10 cellular contexts compared by ENCODE assay signal in the genomic region with DNA sequence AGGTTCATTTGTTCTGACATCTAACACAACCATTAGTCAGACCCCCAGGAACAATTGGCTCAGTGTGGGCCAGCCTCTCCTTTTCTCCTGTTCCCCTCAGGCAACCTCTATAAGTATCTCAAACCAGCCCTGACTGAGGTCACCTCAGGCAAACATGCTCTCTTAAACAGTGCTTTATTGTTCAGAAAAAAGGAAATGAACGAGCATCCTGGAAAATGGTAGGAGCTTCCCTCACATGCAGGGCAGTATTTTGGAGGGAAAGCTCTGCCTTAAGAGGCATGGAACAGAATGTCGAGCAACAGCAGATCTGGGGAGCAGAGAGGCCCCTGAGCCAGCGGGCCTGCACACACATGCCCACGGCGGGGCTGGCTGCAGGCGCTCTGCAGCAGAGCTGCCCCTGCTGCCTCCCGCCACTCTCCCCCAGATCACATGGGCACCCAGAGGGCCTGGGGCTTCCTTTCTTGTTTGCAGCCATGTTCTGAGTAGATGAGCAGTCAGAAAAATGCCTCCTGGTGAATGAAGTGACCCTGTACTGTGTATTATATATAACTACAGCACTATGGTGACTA. TPM values are rescaled to one million over a fixed set of nuclear protein-coding genes. Genes with fewer than 3 reads are reported as not detected.
DNase-seq lines count a peak whose midpoint lies in the region; ATAC-seq, FAIRE-seq and TF ChIP-seq lines count a peak whose summit lies in the region.
"Had no signal": no experiment of that assay in that cellular context is flagged by ENCODE, and none has a peak within 500 bp of the region (broad histone marks: within the 10 kb centered on the region; RNA-seq: fewer than 3 reads in every experiment).

No MANE protein-coding gene starts in this region.

- peaks cover 6% of the 10 kb centered on the region for H3F3A ChIP-seq in SK-N-SH (replicated peaks; ENCODE audit: insufficient read depth)

- peaks cover 10 to 17% of the 10 kb centered on the region in 2 experiments; a peak in 3 of 4 replicates for H3K4me1 ChIP-seq in SK-N-SH (ENCODE audit: control insufficient read depth in 1 of 2, insufficient read depth in 2 of 2, low read depth in 1 of 2, low read length in 1 of 2)
- peaks cover 38% of the 10 kb centered on the region for H3K4me1 ChIP-seq in left ventricle myocardium inferior
- peaks cover 0 to 2% of the 10 kb centered on the region in 2 donors for H3K4me1 ChIP-seq in aorta (ENCODE audit: control insufficient read depth in 1 of 2, insufficient read depth in 2 of 2, low read length in 2 of 2)
- no peaks in the 10 kb centered on the region for H3K4me1 ChIP-seq in upper lobe of right lung

- no peaks in the 10 kb centered on the region for H3K9me2 ChIP-seq in SK-N-SH

- WGBS in SK-N-SH (ENCODE audit: low lambda C conversion rate), result 39% methylated on average over 3 of the region's 7 CpGs
- WGBS in aorta, 2 donors, result 87% methylated on average over 7 of the region's 7 CpGs

- peak overlapping the region; percentile 22 for H3K9ac ChIP-seq in SK-N-SH

- peak; percentile 41 for ATAC-seq in aorta (ENCODE audit: low FRiP score)
- no peak for ATAC-seq in upper lobe of right lung
- ATAC-seq: stimulated activated memory B cell treated with anti-CD40 and anti-IgM and Interleukin-4, amounts not matched to agents 10 μg/mL and 1 μg/mL and 100 μg/mL, for 72 hours had no signal

- intact Hi-C loops in left ventricle myocardium inferior (cut with micrococcal nuclease), result no loop called here
- intact Hi-C loops in aorta (cut with DNase I), result no loop called here
- intact Hi-C loops in upper lobe of right lung (cut with DNase I), result no loop called here

- H3K36me3 ChIP-seq in SK-N-SH (replicated peaks in 1 of 2; ENCODE audit: control insufficient read depth in 1 of 2, insufficient read depth in 2 of 2, low read length in 1 of 2), result no peaks in the 10 kb centered on the region
- H3K36me3 ChIP-seq in left ventricle myocardium inferior, result no peaks in the 10 kb centered on the region
- H3K36me3 ChIP-seq in aorta (ENCODE audit: control insufficient read depth in 1 of 2, insufficient read depth in 2 of 2, low read length in 1 of 2), result no peaks in the 10 kb centered on the region
- H3K36me3 ChIP-seq in upper lobe of right lung, result no peaks in the 10 kb centered on the region

- no peak for FAIRE-seq in frontal cortex (lab: Jason Lieb, UNC)

- H3K4me2 ChIP-seq in SK-N-SH, result peak overlapping the region; percentile 31; the same call in 1 of the 2 replicates

- H3K4me3 ChIP-seq in SK-N-SH (ENCODE audit: low read depth in 2 of 2, low read length in 1 of 2) (no peak overlapping the region), left ventricle myocardium inferior (no peak overlapping the region), aorta (ENCODE audit: low read length in 2 of 2) (no peak overlapping the region), upper lobe of right lung (no peak overlapping the region)

- POLR2A ChIA-PET in SK-N-SH (lab: Yijun Ruan, JAX), result no interaction called here

- no peak for TF ChIP-seq CTCF in SK-N-SH (IDR thresholded peaks at IDR 0.05)
- no peak for TF ChIP-seq CTCF in left ventricle myocardium inferior (IDR thresholded peaks at IDR 0.05; ENCODE audit: borderline replicate concordance)
- no peak for TF ChIP-seq CTCF in upper lobe of right lung (IDR thresholded peaks at IDR 0.05)

- DNase-seq in activated effector memory CD4-positive, alpha-beta T cell treated with anti-CD3 and anti-CD28 coated beads, Interleukin-2, amount 50 U/mL, for 16 hours, result peak; percentile 34
- DNase-seq in activated effector memory CD4-positive, alpha-beta T cell treated with Interleukin-2 at 50 U/mL for 16 hours, result no peak
- DNase-seq in SK-N-SH (peak; percentile 79), left ventricle myocardium inferior (no peak), aorta (no peak), upper lobe of right lung (no peak), midbrain (lab: John Stamatoyannopoulos, UW) (no peak), frontal cortex (ENCODE audit: low spot score in 2 of 2) (no peak)
- DNase-seq: activated CD8-positive, alpha-beta memory T cell treated with anti-CD3 and anti-CD28 coated beads, Interleukin-2, amount 50 U/mL, for 4 hours had no signal

- H3K27me3 ChIP-seq in SK-N-SH (ENCODE audit: insufficient read depth) (no peaks in the 10 kb centered on the region), left ventricle myocardium inferior (ENCODE audit: low read depth) (no peaks in the 10 kb centered on the region), aorta (ENCODE audit: control insufficient read depth in 1 of 2, insufficient read depth in 2 of 2, low read length in 1 of 2) (no peaks in the 10 kb centered on the region), upper lobe of right lung (no peaks in the 10 kb centered on the region)

- H2AFZ ChIP-seq in SK-N-SH (ENCODE audit: low read depth), result peak overlapping the region; percentile 59

- TF ChIP-seq RAD21 in SK-N-SH (IDR thresholded peaks at IDR 0.05; ENCODE audit: low read length), result no peak

- no peaks in the 10 kb centered on the region for H4K20me1 ChIP-seq in SK-N-SH (ENCODE audit: insufficient read depth)

- no peaks in the 10 kb centered on the region for H3K79me2 ChIP-seq in SK-N-SH (ENCODE audit: insufficient read depth)

- TF ChIP-seq EP300 in SK-N-SH (IDR thresholded peaks at IDR 0.05; ENCODE audit: borderline replicate concordance in 1 of 2, low read depth in 1 of 2, low read length in 1 of 2), result peak; percentile 23 to 27; a peak in 1 of 4 replicates

- peak overlapping the region; percentile 70 to 80 for H3K27ac ChIP-seq in SK-N-SH (ENCODE audit: low read depth in 2 of 2, low read length in 1 of 2)
- H3K27ac ChIP-seq in left ventricle myocardium inferior (replicated peaks), result peak overlapping the region; percentile 93
- no peak overlapping the region for H3K27ac ChIP-seq in aorta (ENCODE audit: low read depth in 1 of 2, low read length in 2 of 2)
- no peak overlapping the region for H3K27ac ChIP-seq in upper lobe of right lung

- CTCF ChIA-PET in SK-N-SH (lab: Yijun Ruan, JAX), result interaction anchor here (0.7 kb wide), 1 partner anchor 51 kb away, joined by 3 read pairs; no protein-coding TSS in a partner anchor

- H3K9me3 ChIP-seq in SK-N-SH (no peaks in the 10 kb centered on the region), left ventricle myocardium inferior (replicated peaks) (no peaks in the 10 kb centered on the region), aorta (ENCODE audit: control insufficient read depth, low read length) (no peaks in the 10 kb centered on the region), upper lobe of right lung (no peaks in the 10 kb centered on the region)

TF ChIP-seq in SK-N-SH, 30 proteins besides CTCF, POLR2A, EP300 and RAD21:
- TF ChIP-seq TEAD4 (IDR thresholded peaks at IDR 0.05; ENCODE audit: borderline replicate concordance, insufficient read depth) (no peak), RXRA (IDR thresholded peaks at IDR 0.05; ENCODE audit: borderline replicate concordance, low read depth) (peak; percentile 41; the same call in 1 of the 2 replicates), MXI1 (IDR thresholded peaks at IDR 0.05; ENCODE audit: low read depth, low read length) (peak; percentile 29; the same call in 1 of the 2 replicates), TCF12 (IDR thresholded peaks at IDR 0.05) (peak; percentile 51; the same call in 1 of the 2 replicates)
- TF ChIP-seq, protein P1, sequence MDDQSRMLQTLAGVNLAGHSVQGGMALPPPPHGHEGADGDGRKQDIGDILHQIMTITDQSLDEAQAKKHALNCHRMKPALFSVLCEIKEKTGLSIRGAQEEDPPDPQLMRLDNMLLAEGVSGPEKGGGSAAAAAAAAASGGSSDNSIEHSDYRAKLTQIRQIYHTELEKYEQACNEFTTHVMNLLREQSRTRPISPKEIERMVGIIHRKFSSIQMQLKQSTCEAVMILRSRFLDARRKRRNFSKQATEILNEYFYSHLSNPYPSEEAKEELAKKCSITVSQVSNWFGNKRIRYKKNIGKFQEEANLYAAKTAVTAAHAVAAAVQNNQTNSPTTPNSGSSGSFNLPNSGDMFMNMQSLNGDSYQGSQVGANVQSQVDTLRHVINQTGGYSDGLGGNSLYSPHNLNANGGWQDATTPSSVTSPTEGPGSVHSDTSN (IDR thresholded peaks at IDR 0.05), result 0 out of 2 replicates have a peak, but pooled peaks have one; percentile 34
- TF ChIP-seq, protein P2, sequence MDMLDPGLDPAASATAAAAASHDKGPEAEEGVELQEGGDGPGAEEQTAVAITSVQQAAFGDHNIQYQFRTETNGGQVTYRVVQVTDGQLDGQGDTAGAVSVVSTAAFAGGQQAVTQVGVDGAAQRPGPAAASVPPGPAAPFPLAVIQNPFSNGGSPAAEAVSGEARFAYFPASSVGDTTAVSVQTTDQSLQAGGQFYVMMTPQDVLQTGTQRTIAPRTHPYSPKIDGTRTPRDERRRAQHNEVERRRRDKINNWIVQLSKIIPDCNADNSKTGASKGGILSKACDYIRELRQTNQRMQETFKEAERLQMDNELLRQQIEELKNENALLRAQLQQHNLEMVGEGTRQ (IDR thresholded peaks at IDR 0.05; ENCODE audit: borderline replicate concordance, low read depth, low read length), result no peak
- TF ChIP-seq, protein P3, sequence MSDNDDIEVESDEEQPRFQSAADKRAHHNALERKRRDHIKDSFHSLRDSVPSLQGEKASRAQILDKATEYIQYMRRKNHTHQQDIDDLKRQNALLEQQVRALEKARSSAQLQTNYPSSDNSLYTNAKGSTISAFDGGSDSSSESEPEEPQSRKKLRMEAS (IDR thresholded peaks at IDR 0.05; ENCODE audit: low read depth), result peak; percentile 71; the same call in 1 of the 2 replicates
- TF ChIP-seq, protein P4, sequence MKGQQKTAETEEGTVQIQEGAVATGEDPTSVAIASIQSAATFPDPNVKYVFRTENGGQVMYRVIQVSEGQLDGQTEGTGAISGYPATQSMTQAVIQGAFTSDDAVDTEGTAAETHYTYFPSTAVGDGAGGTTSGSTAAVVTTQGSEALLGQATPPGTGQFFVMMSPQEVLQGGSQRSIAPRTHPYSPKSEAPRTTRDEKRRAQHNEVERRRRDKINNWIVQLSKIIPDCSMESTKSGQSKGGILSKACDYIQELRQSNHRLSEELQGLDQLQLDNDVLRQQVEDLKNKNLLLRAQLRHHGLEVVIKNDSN (IDR thresholded peaks at IDR 0.05; ENCODE audit: borderline replicate concordance, low read depth), result peak; percentile 38; the same call in 1 of the 2 replicates

RNA-seq across cellular contexts. Expression of a gene that starts 42.0 kb away (rescaled TPM):
- 13.3 and 15.2 TPM in 2 replicates for polyA plus RNA-seq in SK-N-SH (2012; rRNA removed)
- polyA plus RNA-seq in SK-N-SH (2012; cell fraction: cytosol; rRNA removed), result 5.1 and 6.0 TPM in 2 replicates
- 83.8 and 120 TPM in 2 replicates for polyA plus RNA-seq in SK-N-SH (2012; cell fraction: nucleus; rRNA removed)
- total RNA-seq in left ventricle myocardium inferior, result 12.2 TPM
- 10 to 100 TPM in 1 of 2 donors, 1 to 10 TPM in 1; 10.0 to 16.4 TPM for total RNA-seq in aorta
- polyA plus RNA-seq in aorta, result 10 to 100 TPM; 10.8 to 28.3 TPM
- total RNA-seq in upper lobe of right lung, result 6.3 TPM
- total RNA-seq in frontal cortex, result 26.5 TPM

RNA-seq across cellular contexts. Expression of a gene that starts 56.6 kb away (rescaled TPM):
- polyA plus RNA-seq in SK-N-SH (2012; rRNA removed), result 15.4 and 19.4 TPM in 2 replicates
- 8.8 and 9.0 TPM in 2 replicates for polyA plus RNA-seq in SK-N-SH (2012; cell fraction: cytosol; rRNA removed)
- 66.8 and 82.7 TPM in 2 replicates for polyA plus RNA-seq in SK-N-SH (2012; cell fraction: nucleus; rRNA removed)
- 6.9 TPM for total RNA-seq in left ventricle myocardium inferior
- 10 to 100 TPM in 1 of 2 donors, 1 to 10 TPM in 1; 7.7 to 13.1 TPM for total RNA-seq in aorta
- polyA plus RNA-seq in aorta, result 1 to 10 TPM; 6.0 to 8.4 TPM
- 10.1 TPM for total RNA-seq in upper lobe of right lung
- total RNA-seq in frontal cortex, result 12.6 TPM

Comparison
In these comparisons a context has a peak if more than half of its experiments do, and no peak if none do; other contexts are left out.
1. DNase-seq: peak in activated effector memory CD4-positive, alpha-beta T cell treated with anti-CD3 and anti-CD28 coated beads, Interleukin-2, amount 50 U/mL, for 16 hours (single experiment) and SK-N-SH (single experiment); none in activated effector memory CD4-positive, alpha-beta T cell treated with Interleukin-2 at 50 U/mL for 16 hours (single experiment), left ventricle myocardium inferior (single experiment), aorta (0 of 2), upper lobe of right lung (single experiment), midbrain (single experiment) and frontal cortex (0 of 2).
2. H3K27ac ChIP-seq: peak in SK-N-SH (2 of 2) and left ventricle myocardium inferior (single experiment); none in aorta (0 of 2) and upper lobe of right lung (single experiment).